In genomic region chr7:36062159-36062815, GRCh38 we compare ENCODE assay signal across 1 cellular context.
TF ChIP-seq lines count a peak whose summit lies in the region.

No MANE protein-coding gene starts in this region.

TF ChIP-seq in H1, 55 proteins besides CTCF, POLR2A, EP300 and RAD21:
- TF ChIP-seq CHD1 (IDR thresholded peaks at IDR 0.05; ENCODE audit: low read depth, low read length): no peak
- TF ChIP-seq KDM5A (IDR thresholded peaks at IDR 0.05; ENCODE audit: low read length): no peak
